In genomic region chr4:125115941-125116340, GRCh38 we compare ENCODE assay signal across 22 cellular contexts.
DNase-seq lines count a peak whose midpoint lies in the region; FAIRE-seq and TF ChIP-seq lines count a peak whose summit lies in the region.
"Had no signal": no experiment of that assay in that cellular context is flagged by ENCODE, and none has a peak within 500 bp of the region (broad histone marks: within the 10 kb centered on the region; RNA-seq: fewer than 3 reads in every experiment).

No MANE protein-coding gene starts in this region.

- H3K9ac ChIP-seq in mesenchymal stem cell (ENCODE audit: low read length), result no peak overlapping the region

- no peaks in the 10 kb centered on the region for H3F3A ChIP-seq in PC-9 (ENCODE audit: insufficient read depth, low read depth)

- no peak overlapping the region for H2AFZ ChIP-seq in PC-9
- no peak overlapping the region for H2AFZ ChIP-seq in mesenchymal stem cell (ENCODE audit: low read depth, low read length)

- no peak overlapping the region for H2AK5ac ChIP-seq in mesenchymal stem cell (ENCODE audit: low read length, severe bottlenecking)

- no peak for FAIRE-seq in GM12892 (lab: Jason Lieb, UNC)
- FAIRE-seq: frontal cortex had no signal

- H3K4ac ChIP-seq in mesenchymal stem cell (ENCODE audit: low read depth in 1 of 2, low read length in 2 of 2), result no peak overlapping the region

- CTCF ChIA-PET in PC-9 (lab: Charles Lee), result no interaction called here

- no peaks in the 10 kb centered on the region; the same call in 1 of the 2 replicates for H3K9me2 ChIP-seq in PC-9 (ENCODE audit: insufficient read depth)

- POLR2A ChIA-PET in PC-9 (lab: Charles Lee; ENCODE audit: unreplicated experiment), result no interaction called here

- H3K4me1 ChIP-seq in PC-9 (replicated peaks; ENCODE audit: insufficient read depth) (no peaks in the 10 kb centered on the region), mesenchymal stem cell (ENCODE audit: control insufficient read depth, insufficient read depth, low read depth, low read length) (no peaks in the 10 kb centered on the region), ovary (ENCODE audit: insufficient read depth) (no peaks in the 10 kb centered on the region)
- H3K4me1 ChIP-seq: Caco-2, prostate gland, vagina had no signal

- no peaks in the 10 kb centered on the region for H3K79me1 ChIP-seq in mesenchymal stem cell (replicated peaks; ENCODE audit: low read length, poor library complexity, severe bottlenecking)

- H3K9me3 ChIP-seq in PC-9 (ENCODE audit: insufficient read depth, low read depth) (no peaks in the 10 kb centered on the region), mesenchymal stem cell (ENCODE audit: control insufficient read depth, low read length) (no peaks in the 10 kb centered on the region), ovary (no peaks in the 10 kb centered on the region)
- H3K9me3 ChIP-seq: Caco-2, prostate gland, vagina had no signal

- H3K4me2 ChIP-seq in PC-9, result no peak overlapping the region
- no peak overlapping the region for H3K4me2 ChIP-seq in mesenchymal stem cell (ENCODE audit: low read length, poor library complexity, severe bottlenecking)

- H4K91ac ChIP-seq in mesenchymal stem cell (ENCODE audit: low read length), result no peak overlapping the region

- no peak overlapping the region for H3K18ac ChIP-seq in mesenchymal stem cell (ENCODE audit: low read depth in 1 of 2, low read length in 2 of 2)

- H3K27ac ChIP-seq in PC-9 (no peak overlapping the region), mesenchymal stem cell (ENCODE audit: low read length, poor library complexity, severe bottlenecking) (no peak overlapping the region), substantia nigra (ENCODE audit: low read depth, low read length, poor library complexity, severe bottlenecking) (no peak overlapping the region), ovary (no peak overlapping the region)
- H3K27ac ChIP-seq: prostate gland, skin epidermis, vagina had no signal

- peak; percentile 58 for DNase-seq in H4 (ENCODE audit: low spot score)
- peak; percentile 7 to 45 for DNase-seq in PC-9
- DNase-seq in astrocyte of the hippocampus (ENCODE audit: low read depth, low spot score), result peak; percentile 39
- peak; percentile 71 for DNase-seq in mesenchymal stem cell
- DNase-seq in GM12892 (ENCODE audit: insufficient read length), result no peak
- DNase-seq in substantia nigra (lab: John Stamatoyannopoulos, UW), result no peak
- DNase-seq in ovary, result no peak
- no peak for DNase-seq in T-helper 1 cell
- DNase-seq: activated B cell treated with CpG ODN at 0.5 μM for 24 hours; activated naive CD8-positive, alpha-beta T cell treated with anti-CD3 and anti-CD28 coated beads, Interleukin-2, amount 10 ng/mL, durations not matched to agents 7 days and 5 days; activated T-cell treated with anti-CD3 and anti-CD28 coated beads, Interleukin-2, amount 50 U/mL, for 72 hours; Caco-2; endodermal cell; NCI-H446; nephron progenitor cell; SHP77 treated with DMSO at 0.1 percent for 48 hours; stimulated activated CD4-positive, alpha-beta T cell treated with anti-CD3 and anti-CD28 coated beads, Interleukin-4, amount 100 ng/mL, for 1 hour; T-helper 2 cell had no signal

- H4K20me1 ChIP-seq in PC-9 (ENCODE audit: insufficient read depth), result no peaks in the 10 kb centered on the region

- H3K27me3 ChIP-seq in PC-9 (ENCODE audit: insufficient read depth, low read depth) (no peaks in the 10 kb centered on the region), mesenchymal stem cell (ENCODE audit: control insufficient read depth in 1 of 2, insufficient read depth in 1 of 2, low read length in 2 of 2) (no peaks in the 10 kb centered on the region), ovary (no peaks in the 10 kb centered on the region)
- H3K27me3 ChIP-seq: vagina had no signal

- H2BK15ac ChIP-seq in mesenchymal stem cell (ENCODE audit: low read depth, poor library complexity, severe bottlenecking), result no peak overlapping the region

- TF ChIP-seq EP300 in ovary (IDR thresholded peaks at IDR 0.05), result no peak

- H2BK12ac ChIP-seq in mesenchymal stem cell (ENCODE audit: low read length in 2 of 2), result no peak overlapping the region

- no peak overlapping the region for H4K8ac ChIP-seq in mesenchymal stem cell (ENCODE audit: low read length)

- TF ChIP-seq CTCF in PC-9 (conservative IDR thresholded peaks at IDR 0.05) (no peak), ovary (IDR thresholded peaks at IDR 0.05) (no peak)

- TF ChIP-seq POLR2A in GM12892 (IDR thresholded peaks at IDR 0.05; ENCODE audit: low read depth, low read length) (no peak), ovary (IDR thresholded peaks at IDR 0.05) (no peak)

- WGBS in mesenchymal stem cell, result 30% methylated on average over 2 of the region's 5 CpGs
- 84 to 89% (median 85%) methylated on average over 5 of the region's 5 CpGs for WGBS in ovary, 3 donors

- H3K4me3 ChIP-seq in PC-9, result no peak overlapping the region
- H3K4me3 ChIP-seq in mesenchymal stem cell (ENCODE audit: insufficient read depth in 1 of 2, low read depth in 1 of 2, low read length in 2 of 2), result no peak overlapping the region
- H3K4me3 ChIP-seq in ovary, result no peak overlapping the region
- H3K4me3 ChIP-seq: prostate gland, skin epidermis, vagina had no signal

- no peak overlapping the region for H2BK5ac ChIP-seq in mesenchymal stem cell (ENCODE audit: low read depth, low read length, poor library complexity, severe bottlenecking)

- intact Hi-C loops in PC-9 (cut with micrococcal nuclease; ENCODE audit: unreplicated experiment) (no loop called here), ovary (cut with DNase I) (no loop called here)

- no peak overlapping the region for H2BK120ac ChIP-seq in mesenchymal stem cell (ENCODE audit: low read depth, low read length)

- H3K79me2 ChIP-seq in PC-9 (ENCODE audit: low read depth), result no peaks in the 10 kb centered on the region

- H3K36me3 ChIP-seq in PC-9 (ENCODE audit: low read depth) (no peaks in the 10 kb centered on the region), mesenchymal stem cell (ENCODE audit: control insufficient read depth in 1 of 2, insufficient read depth in 2 of 2, low read depth in 1 of 2, low read length in 2 of 2) (no peaks in the 10 kb centered on the region), ovary (no peaks in the 10 kb centered on the region)
- H3K36me3 ChIP-seq: prostate gland, vagina had no signal

- BruUV-seq in PC-9 (replicated peaks; lab: Mats Ljungman, UMichigan), result no TSS peak

- H3K14ac ChIP-seq in mesenchymal stem cell (ENCODE audit: low read length in 2 of 2), result no peak overlapping the region

- no peak overlapping the region for H3K23ac ChIP-seq in mesenchymal stem cell (ENCODE audit: low read length in 2 of 2)

Comparison
In these comparisons a context has a peak if more than half of its experiments do, and no peak if none do; other contexts are left out.
1. DNase-seq: peak in H4 (single experiment), PC-9 (2 of 2), astrocyte of the hippocampus (single experiment) and mesenchymal stem cell (single experiment); none in GM12892 (single experiment), substantia nigra (0 of 49), ovary (0 of 5) and T-helper 1 cell (0 of 5).